Comparison of ENCODE assay signal across 9 cellular contexts in the genomic region with DNA sequence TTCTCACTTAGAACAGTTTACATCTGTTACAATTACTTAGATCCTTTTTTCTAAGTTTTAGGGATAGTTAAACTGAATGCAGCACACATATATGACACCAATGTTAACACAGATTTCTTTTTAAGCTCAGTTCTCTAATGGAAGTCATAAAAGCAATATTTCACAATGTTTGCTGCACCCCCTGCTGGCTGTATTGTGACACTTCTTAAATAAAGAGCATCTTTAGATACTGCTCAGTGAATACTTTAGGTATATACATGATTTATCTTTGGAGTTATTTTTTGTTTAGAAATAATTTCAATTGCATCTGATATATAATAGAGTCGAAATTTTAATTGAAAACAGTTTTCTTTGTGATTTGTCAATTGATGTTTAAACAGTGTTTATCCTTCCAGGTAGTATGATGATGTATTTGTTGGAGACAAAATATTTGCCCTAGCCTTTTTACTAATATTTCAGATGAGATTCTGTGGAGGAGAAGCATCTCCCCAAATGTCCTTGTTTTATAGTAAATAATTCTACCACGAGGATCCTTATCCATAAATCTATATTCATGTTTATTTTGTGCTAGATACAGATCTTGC.
DNase-seq lines count a peak whose midpoint lies in the region; ATAC-seq, FAIRE-seq and TF ChIP-seq lines count a peak whose summit lies in the region.
"Had no signal": no experiment of that assay in that cellular context is flagged by ENCODE, and none has a peak within 500 bp of the region (broad histone marks: within the 10 kb centered on the region; RNA-seq: fewer than 3 reads in every experiment).

No MANE protein-coding gene starts in this region.

- H3K9me1 ChIP-seq in keratinocyte (ENCODE audit: control insufficient read depth, extremely low read depth, insufficient read depth, low read length), result no peaks in the 10 kb centered on the region

- H3K27ac ChIP-seq in RWPE1 (no peak overlapping the region), ascending aorta (no peak overlapping the region), keratinocyte (ENCODE audit: control insufficient read depth, insufficient read depth, low read length) (no peak overlapping the region)
- H3K27ac ChIP-seq: SJSA1 had no signal

- CTCF ChIA-PET in RWPE1 (lab: Yijun Ruan, JAX), result interaction anchor here (0.6 to 1.1 kb wide), 9 partner anchors 10 to 821 kb away, joined by 3 to 5 read pairs (median 3); no protein-coding TSS in a partner anchor

- dilution Hi-C loops in keratinocyte (cut with MboI; ENCODE audit: extremely low pct_ligation_motif_present, low sequenced_read_pairs), result no loop called here

- H3K9me3 ChIP-seq in ascending aorta (no peaks in the 10 kb centered on the region), keratinocyte (ENCODE audit: control insufficient read depth, low read depth, low read length) (no peaks in the 10 kb centered on the region)
- H3K9me3 ChIP-seq: SJSA1 had no signal

- TF ChIP-seq CTCF in RWPE1 (conservative IDR thresholded peaks at IDR 0.05; ENCODE audit: low read depth), result peak; percentile 87
- TF ChIP-seq CTCF in ascending aorta (IDR thresholded peaks at IDR 0.05), result peak; percentile 60 to 68 (median 66)
- peak in 2 of 3 experiments; percentile 51 to 57 for TF ChIP-seq CTCF in keratinocyte (optimal IDR thresholded peaks at IDR 0.05 in 1 of 3, IDR thresholded peaks at IDR 0.05 in 1 of 3, conservative IDR thresholded peaks at IDR 0.05 in 1 of 3; ENCODE audit: extremely low read depth in 1 of 3, insufficient read depth in 2 of 3, low read length in 3 of 3)

- no peak overlapping the region for H3K4me2 ChIP-seq in keratinocyte (ENCODE audit: control insufficient read depth, extremely low read depth, insufficient read depth, low read depth, low read length)

- no peaks in the 10 kb centered on the region for H3K27me3 ChIP-seq in ascending aorta
- H3K27me3 ChIP-seq in keratinocyte (ENCODE audit: control insufficient read depth, extremely low read depth, insufficient read depth, low read length), result no peaks in the 10 kb centered on the region
- H3K27me3 ChIP-seq: SJSA1 had no signal

- H3K36me3 ChIP-seq in ascending aorta (peaks cover 0 to 4% of the 10 kb centered on the region in 2 donors), keratinocyte (ENCODE audit: control insufficient read depth in 2 of 2, extremely low read depth in 1 of 2, insufficient read depth in 2 of 2, low read length in 2 of 2) (no peaks in the 10 kb centered on the region)
- H3K36me3 ChIP-seq: SJSA1 had no signal

- H3K9ac ChIP-seq in keratinocyte (ENCODE audit: control insufficient read depth, extremely low read depth, insufficient read depth, low read length), result no peak overlapping the region

- no peak overlapping the region for H2AFZ ChIP-seq in keratinocyte (ENCODE audit: control insufficient read depth, low read length)

- H3K4me3 ChIP-seq in ascending aorta, result no peak overlapping the region
- H3K4me3 ChIP-seq in keratinocyte (ENCODE audit: control insufficient read depth in 2 of 3, extremely low read depth in 1 of 3, insufficient read depth in 2 of 3, low read depth in 1 of 3, low read length in 3 of 3), result no peak overlapping the region
- H3K4me3 ChIP-seq: SJSA1 had no signal

- ATAC-seq in GM19043 (IDR thresholded peaks at IDR 0.05; ENCODE audit: low read depth, unreplicated experiment) (peak; percentile 65), HG02852 (IDR thresholded peaks at IDR 0.05; ENCODE audit: unreplicated experiment) (no peak)

- H3K4me1 ChIP-seq in ascending aorta (peaks cover 7 to 12% of the 10 kb centered on the region in 2 donors), keratinocyte (ENCODE audit: control insufficient read depth, extremely low read depth, insufficient read depth, low read length) (peaks cover 17% of the 10 kb centered on the region)

- DNase-seq in COLO668 (lab: John Stamatoyannopoulos, UW; ENCODE audit: unreplicated experiment), result peak; percentile 56
- peak; percentile 65 to 74 for DNase-seq in Kasumi-1 (lab: John Stamatoyannopoulos, UW)
- peak; percentile 10 for DNase-seq in RWPE1 (ENCODE audit: low spot score)
- peak in 1 of 2 donors; percentile 72 for DNase-seq in ascending aorta (ENCODE audit: low spot score in 2 of 2)
- DNase-seq in keratinocyte (ENCODE audit: low read depth, low spot score), result no peak
- peak; percentile 15 to 39 (median 18) for DNase-seq in stimulated activated CD4-positive, alpha-beta T cell treated with anti-CD3 and anti-CD28 coated beads, TNF-alpha, amount 100 ng/mL, for 24 hours (ENCODE audit: low read depth in 3 of 3)

- peaks cover 2% of the 10 kb centered on the region for H4K20me1 ChIP-seq in keratinocyte (ENCODE audit: control insufficient read depth, extremely low read depth, insufficient read depth, low read length)

- no peaks in the 10 kb centered on the region for H3K79me2 ChIP-seq in keratinocyte (ENCODE audit: control insufficient read depth, insufficient read depth, low read length)

- no peak for FAIRE-seq in keratinocyte (lab: Jason Lieb, UNC)

- POLR2A ChIA-PET in RWPE1 (lab: Yijun Ruan, JAX; ENCODE audit: low non-redundant PET), result no interaction called here

- intact Hi-C loops in ascending aorta (cut with DNase I), result loop anchor here (1.0 to 10.0 kb wide), 4 partner anchors 55 to 953 kb away; partner anchors contain the start of gene CAPZA2
